8 cellular contexts compared by ENCODE assay signal in genomic region chr21:31343680-31344480, GRCh38. TPM values are rescaled to one million over a fixed set of nuclear protein-coding genes. Genes with fewer than 3 reads are reported as not detected.
DNase-seq lines count a peak whose midpoint lies in the region; ATAC-seq and TF ChIP-seq lines count a peak whose summit lies in the region.

Gene TIAM1 (minus strand): TSS chr21:31344261. CDS start chr21:31266972, 77,289 bp downstream.

- no peak for TF ChIP-seq CTCF in coronary artery (IDR thresholded peaks at IDR 0.05)

- H3K9me3 Mint-ChIP-seq in activated CD4-positive, alpha-beta T cell treated with anti-CD3 and anti-CD28 coated beads for 36 hours (ENCODE audit: low read depth), result no peaks in the 10 kb centered on the region

- peak; percentile 61 for DNase-seq in activated CD4-positive, alpha-beta T cell treated with anti-CD3 and anti-CD28 coated beads for 36 hours
- no peak for DNase-seq in activated CD4-positive, alpha-beta T cell treated with anti-CD3 and anti-CD28 coated beads, Interleukin-2, amount 50 U/mL, for 1 hour
- DNase-seq in coronary artery (ENCODE audit: low spot score) (peak; percentile 77), left lobe of liver (ENCODE audit: low spot score) (peak; percentile 47), DMS79 (lab: John Stamatoyannopoulos, UW) (no peak), NCI-H774 (lab: John Stamatoyannopoulos, UW) (no peak)
- DNase-seq in stimulated activated CD8-positive, alpha-beta memory T cell treated with anti-CD3 and anti-CD28 coated beads, Interleukin-4, amount 100 ng/mL, for 48 hours, result peak; percentile 62

- POLR2A ChIA-PET in activated CD4-positive, alpha-beta T cell treated with anti-CD3 and anti-CD28 coated beads for 36 hours (lab: Charles Lee), result interaction anchor here (0.7 to 1.9 kb wide), 4 partner anchors 10 to 215 kb away, joined by 3 to 7 read pairs (median 4); no protein-coding TSS in a partner anchor

- CTCF ChIA-PET in activated CD4-positive, alpha-beta T cell treated with anti-CD3 and anti-CD28 coated beads for 36 hours (lab: Charles Lee), result interaction anchor here (0.9 to 1.8 kb wide), 4 partner anchors 9 to 144 kb away, joined by 3 to 10 read pairs (median 6); no protein-coding TSS in a partner anchor

- H3K27ac ChIP-seq in coronary artery, result peak within 1 kb of the TSS in 1 of 2 donors; percentile 63

- peaks cover 7% of the 10 kb centered on the region for H3K36me3 Mint-ChIP-seq in activated CD4-positive, alpha-beta T cell treated with anti-CD3 and anti-CD28 coated beads for 36 hours (ENCODE audit: low read depth)

- peak within 1 kb of the TSS; percentile 85 for H3K4me3 Mint-ChIP-seq in activated CD4-positive, alpha-beta T cell treated with anti-CD3 and anti-CD28 coated beads for 36 hours

- intact Hi-C loops in activated CD4-positive, alpha-beta T cell treated with anti-CD3 and anti-CD28 coated beads for 36 hours (cut with DNase I, micrococcal nuclease), result no loop called here
- intact Hi-C loops in T-helper 2 cell treated with Interferon-gamma antibody and Interleukin-4, amounts not matched to agents 100 ng/mL and 5 ng/mL, for 36 hours (cut with micrococcal nuclease), result no loop called here

- H3K27me3 Mint-ChIP-seq in activated CD4-positive, alpha-beta T cell treated with anti-CD3 and anti-CD28 coated beads for 36 hours, result peaks cover 5% of the 10 kb centered on the region

- peak within 1 kb of the TSS; percentile 93 for H3K27ac Mint-ChIP-seq in activated CD4-positive, alpha-beta T cell treated with anti-CD3 and anti-CD28 coated beads for 36 hours

- peak; percentile 36 for ATAC-seq in activated CD4-positive, alpha-beta T cell treated with anti-CD3 and anti-CD28 coated beads for 36 hours
- peak; percentile 90 for ATAC-seq in left lobe of liver

- peaks cover 56% of the 10 kb centered on the region for H3K4me1 Mint-ChIP-seq in activated CD4-positive, alpha-beta T cell treated with anti-CD3 and anti-CD28 coated beads for 36 hours

- peak within 1 kb of the TSS; percentile 72 for H3K4me3 ChIP-seq in coronary artery

RNA-seq across cellular contexts. Expression of gene TIAM1, which starts in this region (rescaled TPM):
- total RNA-seq in activated CD4-positive, alpha-beta T cell treated with anti-CD3 and anti-CD28 coated beads for 36 hours, result 10 to 100 TPM; 60.7 to 72.6 TPM
- 41.5 and 42.3 TPM in 2 replicates for total RNA-seq in T-helper 2 cell treated with Interferon-gamma antibody and Interleukin-4, amounts not matched to agents 100 ng/mL and 5 ng/mL, for 36 hours
- 6.4 TPM for total RNA-seq in left lobe of liver

Comparison
In these comparisons a context has a peak if more than half of its experiments do, and no peak if none do; other contexts are left out.
1. DNase-seq: peak in activated CD4-positive, alpha-beta T cell treated with anti-CD3 and anti-CD28 coated beads for 36 hours (single experiment), coronary artery (single experiment), left lobe of liver (single experiment) and stimulated activated CD8-positive, alpha-beta memory T cell treated with anti-CD3 and anti-CD28 coated beads, Interleukin-4, amount 100 ng/mL, for 48 hours (single experiment); none in activated CD4-positive, alpha-beta T cell treated with anti-CD3 and anti-CD28 coated beads, Interleukin-2, amount 50 U/mL, for 1 hour (single experiment), DMS79 (single experiment) and NCI-H774 (single experiment).